Comparison of ENCODE assay signal across 16 cellular contexts in genomic region chr2:118845005-118845842, GRCh38. TPM values are rescaled to one million over a fixed set of nuclear protein-coding genes. Genes with fewer than 3 reads are reported as not detected.
A peak's percentile ranks its signal among the peaks of the same experiment; 100 is the strongest.
DNase-seq lines count a peak whose midpoint lies in the region; ATAC-seq lines count a peak whose summit lies in the region.
"Had no signal": no experiment of that assay in that cellular context is flagged by ENCODE, and none has a peak within 500 bp of the region (broad histone marks: within the 10 kb centered on the region; RNA-seq: fewer than 3 reads in every experiment).

No MANE protein-coding gene starts in this region.

- no peaks in the 10 kb centered on the region for H3K9me3 ChIP-seq in T-helper 17 cell (ENCODE audit: control insufficient read depth, low read length, poor library complexity, severe bottlenecking)
- H3K9me3 ChIP-seq: transverse colon had no signal

- peaks cover 89% of the 10 kb centered on the region for H3K27me3 Mint-ChIP-seq in activated T-cell treated with anti-CD3 and anti-CD28 coated beads, Interleukin-2, amount 50 U/mL, for 24 hours
- peaks cover 78% of the 10 kb centered on the region for H3K27me3 Mint-ChIP-seq in T-helper 17 cell
- peaks cover 36 to 63% (median 40%) of the 10 kb centered on the region in 3 donors for H3K27me3 Mint-ChIP-seq in immature natural killer cell (ENCODE audit: low read depth in 3 of 3)

- H3K4me3 Mint-ChIP-seq in activated T-cell treated with anti-CD3 and anti-CD28 coated beads, Interleukin-2, amount 50 U/mL, for 24 hours, result peak overlapping the region; percentile 54
- H3K4me3 Mint-ChIP-seq in T-helper 17 cell (peak overlapping the region; percentile 76), immature natural killer cell (peak overlapping the region in 3 of 5 donors; percentile 12 to 63 (median 59))

- no peak for ATAC-seq in T-helper 17 cell
- no peak for ATAC-seq in HG03135 (IDR thresholded peaks at IDR 0.05; ENCODE audit: unreplicated experiment)

- H3K4me3 ChIP-seq in skin epidermis, result peak overlapping the region; percentile 37 to 48 (median 42)
- H3K4me3 ChIP-seq: BLaER1 treated with 17β-estradiol and CSF1 and Interleukin-3, amounts not matched to agents 10 nM and 100 nM; transverse colon had no signal

- peak overlapping the region in 18 of 21 experiments; percentile 63 to 96 (median 79) for H3K27ac ChIP-seq in skin epidermis
- H3K27ac ChIP-seq: BLaER1 treated with 17β-estradiol and CSF1 and Interleukin-3, amounts not matched to agents 10 nM and 100 nM; dorsolateral prefrontal cortex; HL-60; transverse colon had no signal

- H3K4me1 Mint-ChIP-seq in activated T-cell treated with anti-CD3 and anti-CD28 coated beads, Interleukin-2, amount 50 U/mL, for 24 hours (ENCODE audit: low read depth), result peaks cover 45% of the 10 kb centered on the region
- H3K4me1 Mint-ChIP-seq in T-helper 17 cell (peaks cover 27% of the 10 kb centered on the region), immature natural killer cell (peaks cover 21 to 33% of the 10 kb centered on the region in 2 donors)

- no peaks in the 10 kb centered on the region for H3K9me3 Mint-ChIP-seq in activated T-cell treated with anti-CD3 and anti-CD28 coated beads, Interleukin-2, amount 50 U/mL, for 24 hours
- peaks cover 0 to 5% (median 0%) of the 10 kb centered on the region in 6 donors for H3K9me3 Mint-ChIP-seq in immature natural killer cell

- DNase-seq in activated T-cell treated with anti-CD3 and anti-CD28 coated beads, Interleukin-2, amount 50 U/mL, for 24 hours, result no peak
- DNase-seq in activated T-cell treated with anti-CD3 and anti-CD28 coated beads, Interleukin-2, amount 50 U/mL, for 48 hours, result no peak
- no peak for DNase-seq in T-helper 17 cell
- no peak for DNase-seq in immature natural killer cell
- DNase-seq in AG08396 (ENCODE audit: low spot score), result no peak
- DNase-seq in ecto neural progenitor cell (ENCODE audit: low spot score), result no peak
- DNase-seq: activated naive CD4-positive, alpha-beta T cell treated with anti-CD3 and anti-CD28 coated beads, Interleukin-2, amount 50 U/mL, for 16 hours; dorsolateral prefrontal cortex; hypothalamus; NCI-H1092; nucleus accumbens; transverse colon had no signal

- H3K27ac Mint-ChIP-seq in activated T-cell treated with anti-CD3 and anti-CD28 coated beads, Interleukin-2, amount 50 U/mL, for 24 hours, result peak overlapping the region; percentile 77
- peak overlapping the region; percentile 54 for H3K27ac Mint-ChIP-seq in T-helper 17 cell
- H3K27ac Mint-ChIP-seq in immature natural killer cell, result no peak overlapping the region

- no peaks in the 10 kb centered on the region for H3K36me3 Mint-ChIP-seq in activated T-cell treated with anti-CD3 and anti-CD28 coated beads, Interleukin-2, amount 50 U/mL, for 24 hours (ENCODE audit: low read depth)
- no peaks in the 10 kb centered on the region for H3K36me3 Mint-ChIP-seq in T-helper 17 cell (ENCODE audit: low read depth)
- H3K36me3 Mint-ChIP-seq in immature natural killer cell, result peaks cover 0 to 4% (median 0%) of the 10 kb centered on the region in 3 donors

RNA-seq across cellular contexts. Expression of gene EN1, which starts 2.2 kb away (rescaled TPM):
- not detected for total RNA-seq in T-helper 17 cell
- polyA plus RNA-seq in immature natural killer cell, result not detected
- total RNA-seq: transverse colon had no signal

Comparison
In these comparisons a context has a peak if more than half of its experiments do, and no peak if none do; other contexts are left out.
1. H3K27ac Mint-ChIP-seq: peak in activated T-cell treated with anti-CD3 and anti-CD28 coated beads, Interleukin-2, amount 50 U/mL, for 24 hours (single experiment) and T-helper 17 cell (single experiment); none in immature natural killer cell (0 of 6).
2. Peak in every context shown above with its lines, with median percentiles within 50 percentile points of each other: H3K4me3 Mint-ChIP-seq.